ENCODE assay signal across 8 cellular contexts in genomic region chr17:47941998-47942490, GRCh38. TPM values are rescaled to one million over a fixed set of nuclear protein-coding genes. Genes with fewer than 3 reads are reported as not detected.
DNase-seq lines count a peak whose midpoint lies in the region; ATAC-seq and TF ChIP-seq lines count a peak whose summit lies in the region.

No MANE protein-coding gene starts in this region.

- H3K9me3 ChIP-seq in tibial artery = no peaks in the 10 kb centered on the region

- in situ Hi-C loops in astrocyte of the cerebellum (cut with HindIII; ENCODE audit: low sequenced_read_pairs) = loop anchor here (5.0 kb wide), 1 partner anchor 85 kb away; no protein-coding TSS in a partner anchor

- WGBS in lower leg skin, 2 donors = 4 to 9% methylated on average over 9 of the region's 9 CpGs

- TF ChIP-seq CTCF in astrocyte of the cerebellum (IDR thresholded peaks at IDR 0.05; ENCODE audit: low read depth, low read length, missing control alignments) = no peak
- no peak for TF ChIP-seq CTCF in lower leg skin (IDR thresholded peaks at IDR 0.05)
- TF ChIP-seq CTCF in tibial artery (IDR thresholded peaks at IDR 0.05) = no peak

- H3K4me3 ChIP-seq in astrocyte of the cerebellum (ENCODE audit: low read depth, low read length) = peak overlapping the region; percentile 52
- H3K4me3 ChIP-seq in lower leg skin (ENCODE audit: low read depth, poor library complexity, severe bottlenecking) = peak overlapping the region; percentile 75
- H3K4me3 ChIP-seq in tibial artery = peak overlapping the region; percentile 66 to 97

- H3K27me3 ChIP-seq in tibial artery = no peaks in the 10 kb centered on the region

- H3K36me3 ChIP-seq in tibial artery = peaks cover 0 to 35% (median 9%) of the 10 kb centered on the region in 3 donors

- peaks cover 0 to 37% (median 21%) of the 10 kb centered on the region in 4 donors for H3K4me1 ChIP-seq in tibial artery

- DNase-seq in activated effector memory CD4-positive, alpha-beta T cell treated with anti-CD3 and anti-CD28 coated beads, Interleukin-2, amount 50 U/mL, for 16 hours = peak; percentile 65
- no peak for DNase-seq in activated effector memory CD4-positive, alpha-beta T cell treated with Interleukin-2 at 50 U/mL for 16 hours
- DNase-seq in astrocyte of the cerebellum (ENCODE audit: low read depth) = no peak
- no peak for DNase-seq in lower leg skin (ENCODE audit: low spot score in 2 of 2)
- DNase-seq in tibial artery = no peak
- DNase-seq in NCI-H1092 treated with DMSO at 0.1 percent for 48 hours (lab: John Stamatoyannopoulos, UW) = no peak
- DNase-seq in NCI-H510A (lab: John Stamatoyannopoulos, UW) = no peak

- ATAC-seq in GM18858 (IDR thresholded peaks at IDR 0.05; ENCODE audit: unreplicated experiment) = no peak

- TF ChIP-seq POLR2A in lower leg skin (IDR thresholded peaks at IDR 0.05) = no peak

- H3K27ac ChIP-seq in tibial artery = peak overlapping the region; percentile 67 to 90

- intact Hi-C loops in lower leg skin (cut with DNase I; ENCODE audit: low total_unique reads) (no loop called here), tibial artery (cut with DNase I; ENCODE audit: low total_unique reads) (loop anchor here (5.0 kb wide), 1 partner anchor 45 kb away; the partner anchor contains the start of gene SP2)

RNA-seq across cellular contexts. Expression of gene PNPO, which starts 0.7 kb away (rescaled TPM):
- 10 to 100 TPM; 20.2 to 36.8 (median 30.3) TPM for total RNA-seq in lower leg skin

RNA-seq across cellular contexts. Expression of gene PRR15L, which starts 15.6 kb away (rescaled TPM):
- 10 to 100 TPM in 3 of 4 donors, 1 to 10 TPM in 1; 9.9 to 45.1 (median 24.3) TPM for total RNA-seq in lower leg skin

RNA-seq across cellular contexts. Expression of gene CDK5RAP3, which starts 28.9 kb away (rescaled TPM):
- 100 to 1,000 TPM in 3 of 4 donors, 10 to 100 TPM in 1; 95.8 to 115 (median 107) TPM for total RNA-seq in lower leg skin

RNA-seq across cellular contexts. Expression of gene SP2, which starts 46.0 kb away (rescaled TPM):
- total RNA-seq in lower leg skin = 10 to 100 TPM in 2 of 4 donors, 1 to 10 TPM in 2; 5.1 to 12.6 (median 8.1) TPM
